1 cellular context compared by ENCODE assay signal in the genomic region with DNA sequence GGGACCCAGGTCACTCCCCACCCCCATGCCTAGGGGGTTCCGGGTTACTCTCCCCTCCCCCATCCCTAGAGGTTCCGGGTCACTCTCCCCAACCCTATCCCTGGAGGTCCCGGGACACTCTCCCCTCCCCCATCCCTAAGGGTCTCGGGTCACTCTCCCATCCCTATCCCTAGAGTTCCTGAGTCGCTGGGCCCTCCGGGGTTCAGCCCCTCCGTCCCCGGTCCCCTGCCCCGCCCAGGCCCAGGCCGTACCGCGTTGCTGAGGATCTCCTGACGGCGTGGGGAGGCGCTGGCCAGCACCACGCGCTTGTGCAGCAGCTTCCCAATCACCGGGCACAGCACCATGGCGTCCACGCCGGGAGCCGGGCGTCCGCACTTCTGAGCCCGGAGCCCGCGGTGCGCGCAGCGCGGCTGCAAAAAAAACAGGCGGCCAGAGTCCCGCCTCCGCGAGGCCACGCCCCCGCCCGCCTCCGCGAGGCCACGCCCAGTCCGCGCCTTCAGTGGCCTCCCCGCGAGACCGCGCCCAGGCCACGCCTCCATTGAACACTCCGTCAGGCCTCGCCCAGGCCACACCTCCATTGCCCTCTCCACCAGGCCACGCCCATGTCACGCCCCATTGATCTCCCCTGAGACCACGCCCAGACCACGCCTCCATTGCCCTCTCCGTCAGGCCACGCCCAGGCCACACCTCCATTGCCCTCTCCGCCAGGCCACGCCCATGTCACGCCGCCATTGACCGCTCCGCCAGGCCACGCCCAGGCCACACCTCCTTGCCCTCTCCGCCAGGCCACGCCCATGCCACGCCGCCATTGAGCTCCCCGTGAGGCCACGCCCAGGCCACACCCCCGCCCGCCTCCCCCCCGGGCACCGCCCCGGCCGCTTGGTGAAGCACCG.
TF ChIP-seq lines count a peak whose summit lies in the region.

A gene with protein sequence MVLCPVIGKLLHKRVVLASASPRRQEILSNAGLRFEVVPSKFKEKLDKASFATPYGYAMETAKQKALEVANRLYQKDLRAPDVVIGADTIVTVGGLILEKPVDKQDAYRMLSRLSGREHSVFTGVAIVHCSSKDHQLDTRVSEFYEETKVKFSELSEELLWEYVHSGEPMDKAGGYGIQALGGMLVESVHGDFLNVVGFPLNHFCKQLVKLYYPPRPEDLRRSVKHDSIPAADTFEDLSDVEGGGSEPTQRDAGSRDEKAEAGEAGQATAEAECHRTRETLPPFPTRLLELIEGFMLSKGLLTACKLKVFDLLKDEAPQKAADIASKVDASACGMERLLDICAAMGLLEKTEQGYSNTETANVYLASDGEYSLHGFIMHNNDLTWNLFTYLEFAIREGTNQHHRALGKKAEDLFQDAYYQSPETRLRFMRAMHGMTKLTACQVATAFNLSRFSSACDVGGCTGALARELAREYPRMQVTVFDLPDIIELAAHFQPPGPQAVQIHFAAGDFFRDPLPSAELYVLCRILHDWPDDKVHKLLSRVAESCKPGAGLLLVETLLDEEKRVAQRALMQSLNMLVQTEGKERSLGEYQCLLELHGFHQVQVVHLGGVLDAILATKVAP (minus strand): TSS at position 413 of the 893 bp plus-strand sequence. CDS start 69 bp downstream, at position 344.

TF ChIP-seq in HepG2, 621 proteins besides CTCF, POLR2A, EP300 and RAD21 (continued from another document and continues in another):
- TF ChIP-seq, protein P1, sequence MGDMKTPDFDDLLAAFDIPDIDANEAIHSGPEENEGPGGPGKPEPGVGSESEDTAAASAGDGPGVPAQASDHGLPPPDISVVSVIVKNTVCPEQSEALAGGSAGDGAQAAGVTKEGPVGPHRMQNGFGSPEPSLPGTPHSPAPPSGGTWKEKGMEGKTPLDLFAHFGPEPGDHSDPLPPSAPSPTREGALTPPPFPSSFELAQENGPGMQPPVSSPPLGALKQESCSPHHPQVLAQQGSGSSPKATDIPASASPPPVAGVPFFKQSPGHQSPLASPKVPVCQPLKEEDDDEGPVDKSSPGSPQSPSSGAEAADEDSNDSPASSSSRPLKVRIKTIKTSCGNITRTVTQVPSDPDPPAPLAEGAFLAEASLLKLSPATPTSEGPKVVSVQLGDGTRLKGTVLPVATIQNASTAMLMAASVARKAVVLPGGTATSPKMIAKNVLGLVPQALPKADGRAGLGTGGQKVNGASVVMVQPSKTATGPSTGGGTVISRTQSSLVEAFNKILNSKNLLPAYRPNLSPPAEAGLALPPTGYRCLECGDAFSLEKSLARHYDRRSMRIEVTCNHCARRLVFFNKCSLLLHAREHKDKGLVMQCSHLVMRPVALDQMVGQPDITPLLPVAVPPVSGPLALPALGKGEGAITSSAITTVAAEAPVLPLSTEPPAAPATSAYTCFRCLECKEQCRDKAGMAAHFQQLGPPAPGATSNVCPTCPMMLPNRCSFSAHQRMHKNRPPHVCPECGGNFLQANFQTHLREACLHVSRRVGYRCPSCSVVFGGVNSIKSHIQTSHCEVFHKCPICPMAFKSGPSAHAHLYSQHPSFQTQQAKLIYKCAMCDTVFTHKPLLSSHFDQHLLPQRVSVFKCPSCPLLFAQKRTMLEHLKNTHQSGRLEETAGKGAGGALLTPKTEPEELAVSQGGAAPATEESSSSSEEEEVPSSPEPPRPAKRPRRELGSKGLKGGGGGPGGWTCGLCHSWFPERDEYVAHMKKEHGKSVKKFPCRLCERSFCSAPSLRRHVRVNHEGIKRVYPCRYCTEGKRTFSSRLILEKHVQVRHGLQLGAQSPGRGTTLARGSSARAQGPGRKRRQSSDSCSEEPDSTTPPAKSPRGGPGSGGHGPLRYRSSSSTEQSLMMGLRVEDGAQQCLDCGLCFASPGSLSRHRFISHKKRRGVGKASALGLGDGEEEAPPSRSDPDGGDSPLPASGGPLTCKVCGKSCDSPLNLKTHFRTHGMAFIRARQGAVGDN (CRISPR knock-in tag; IDR thresholded peaks at IDR 0.05) = peak; percentile 64
- TF ChIP-seq BRD4 (CRISPR knock-in tag; IDR thresholded peaks at IDR 0.05) = 0 out of 2 replicates have a peak, but pooled peaks have one; percentile 53
- peak; percentile 68; the same call in 1 of the 2 replicates for TF ChIP-seq ZNF746 (CRISPR knock-in tag; IDR thresholded peaks at IDR 0.05)
- TF ChIP-seq CREB1 (IDR thresholded peaks at IDR 0.05) = peak; percentile 69
- TF ChIP-seq CREB1 (CRISPR knock-in tag; IDR thresholded peaks at IDR 0.05) = no peak
- TF ChIP-seq ZNF335 (CRISPR knock-in tag; IDR thresholded peaks at IDR 0.05) = no peak
- TF ChIP-seq DNMT1 (CRISPR knock-in tag; IDR thresholded peaks at IDR 0.05) = peak; percentile 80; the same call in 1 of the 2 replicates
- TF ChIP-seq, protein P2, sequence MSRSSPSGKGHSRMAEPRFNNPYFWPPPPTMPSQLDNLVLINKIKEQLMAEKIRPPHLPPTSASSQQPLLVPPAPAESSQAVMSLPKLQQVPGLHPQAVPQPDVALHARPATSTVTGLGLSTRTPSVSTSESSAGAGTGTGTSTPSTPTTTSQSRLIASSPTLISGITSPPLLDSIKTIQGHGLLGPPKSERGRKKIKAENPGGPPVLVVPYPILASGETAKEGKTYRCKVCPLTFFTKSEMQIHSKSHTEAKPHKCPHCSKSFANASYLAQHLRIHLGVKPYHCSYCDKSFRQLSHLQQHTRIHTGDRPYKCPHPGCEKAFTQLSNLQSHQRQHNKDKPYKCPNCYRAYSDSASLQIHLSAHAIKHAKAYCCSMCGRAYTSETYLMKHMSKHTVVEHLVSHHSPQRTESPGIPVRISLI (CRISPR knock-in tag; IDR thresholded peaks at IDR 0.05; ENCODE audit: borderline replicate concordance) = peak; percentile 98
- TF ChIP-seq ZSCAN30 (CRISPR knock-in tag; IDR thresholded peaks at IDR 0.05) = no peak
- 0 out of 2 replicates have a peak, but pooled peaks have one; percentile 26 for TF ChIP-seq RXRB (CRISPR knock-in tag; IDR thresholded peaks at IDR 0.05; ENCODE audit: borderline replicate concordance)
- TF ChIP-seq ARHGAP35 (CRISPR knock-in tag; IDR thresholded peaks at IDR 0.05; ENCODE audit: borderline replicate concordance) = no peak
- no peak for TF ChIP-seq NCOA2 (CRISPR knock-in tag; IDR thresholded peaks at IDR 0.05)
- 0 out of 2 replicates have a peak, but pooled peaks have one; percentile 25 for TF ChIP-seq NKX3-1 (CRISPR knock-in tag; IDR thresholded peaks at IDR 0.05)
- TF ChIP-seq SOX13 (IDR thresholded peaks at IDR 0.05) = no peak
- 0 out of 4 replicates have a peak, but pooled peaks of 1 of the 2 experiments have one; percentile 8 for TF ChIP-seq SOX13 (CRISPR knock-in tag; conservative IDR thresholded peaks at IDR 0.05 in 1 of 2, IDR thresholded peaks at IDR 0.05 in 1 of 2)
- peak; percentile 30; the same call in 1 of the 2 replicates for TF ChIP-seq THAP11 (CRISPR knock-in tag; IDR thresholded peaks at IDR 0.05)
- TF ChIP-seq MEIS2 (CRISPR knock-in tag; IDR thresholded peaks at IDR 0.05) = 0 out of 2 replicates have a peak, but pooled peaks have one; percentile 26
- no peak for TF ChIP-seq DNMT3B (CRISPR knock-in tag; conservative IDR thresholded peaks at IDR 0.05)
- peak; percentile 59; the same call in 1 of the 2 replicates for TF ChIP-seq ZNF225 (CRISPR knock-in tag; IDR thresholded peaks at IDR 0.05)
- TF ChIP-seq FOXA3 (CRISPR knock-in tag; IDR thresholded peaks at IDR 0.05) = no peak
- TF ChIP-seq MIER2 (CRISPR knock-in tag; IDR thresholded peaks at IDR 0.05) = no peak
- TF ChIP-seq REXO4 (CRISPR knock-in tag; IDR thresholded peaks at IDR 0.05; ENCODE audit: borderline replicate concordance) = 0 out of 2 replicates have a peak, but pooled peaks have one; percentile 47
- no peak for TF ChIP-seq ZNF256 (CRISPR knock-in tag; conservative IDR thresholded peaks at IDR 0.05)
- TF ChIP-seq, protein P3, sequence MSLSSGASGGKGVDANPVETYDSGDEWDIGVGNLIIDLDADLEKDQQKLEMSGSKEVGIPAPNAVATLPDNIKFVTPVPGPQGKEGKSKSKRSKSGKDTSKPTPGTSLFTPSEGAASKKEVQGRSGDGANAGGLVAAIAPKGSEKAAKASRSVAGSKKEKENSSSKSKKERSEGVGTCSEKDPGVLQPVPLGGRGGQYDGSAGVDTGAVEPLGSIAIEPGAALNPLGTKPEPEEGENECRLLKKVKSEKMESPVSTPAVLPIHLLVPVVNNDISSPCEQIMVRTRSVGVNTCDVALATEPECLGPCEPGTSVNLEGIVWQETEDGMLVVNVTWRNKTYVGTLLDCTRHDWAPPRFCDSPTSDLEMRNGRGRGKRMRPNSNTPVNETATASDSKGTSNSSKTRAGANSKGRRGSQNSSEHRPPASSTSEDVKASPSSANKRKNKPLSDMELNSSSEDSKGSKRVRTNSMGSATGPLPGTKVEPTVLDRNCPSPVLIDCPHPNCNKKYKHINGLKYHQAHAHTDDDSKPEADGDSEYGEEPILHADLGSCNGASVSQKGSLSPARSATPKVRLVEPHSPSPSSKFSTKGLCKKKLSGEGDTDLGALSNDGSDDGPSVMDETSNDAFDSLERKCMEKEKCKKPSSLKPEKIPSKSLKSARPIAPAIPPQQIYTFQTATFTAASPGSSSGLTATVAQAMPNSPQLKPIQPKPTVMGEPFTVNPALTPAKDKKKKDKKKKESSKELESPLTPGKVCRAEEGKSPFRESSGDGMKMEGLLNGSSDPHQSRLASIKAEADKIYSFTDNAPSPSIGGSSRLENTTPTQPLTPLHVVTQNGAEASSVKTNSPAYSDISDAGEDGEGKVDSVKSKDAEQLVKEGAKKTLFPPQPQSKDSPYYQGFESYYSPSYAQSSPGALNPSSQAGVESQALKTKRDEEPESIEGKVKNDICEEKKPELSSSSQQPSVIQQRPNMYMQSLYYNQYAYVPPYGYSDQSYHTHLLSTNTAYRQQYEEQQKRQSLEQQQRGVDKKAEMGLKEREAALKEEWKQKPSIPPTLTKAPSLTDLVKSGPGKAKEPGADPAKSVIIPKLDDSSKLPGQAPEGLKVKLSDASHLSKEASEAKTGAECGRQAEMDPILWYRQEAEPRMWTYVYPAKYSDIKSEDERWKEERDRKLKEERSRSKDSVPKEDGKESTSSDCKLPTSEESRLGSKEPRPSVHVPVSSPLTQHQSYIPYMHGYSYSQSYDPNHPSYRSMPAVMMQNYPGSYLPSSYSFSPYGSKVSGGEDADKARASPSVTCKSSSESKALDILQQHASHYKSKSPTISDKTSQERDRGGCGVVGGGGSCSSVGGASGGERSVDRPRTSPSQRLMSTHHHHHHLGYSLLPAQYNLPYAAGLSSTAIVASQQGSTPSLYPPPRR (CRISPR knock-in tag; IDR thresholded peaks at IDR 0.05; ENCODE audit: borderline replicate concordance) = 0 out of 2 replicates have a peak, but pooled peaks have one; percentile 28
- TF ChIP-seq ZZZ3 (CRISPR knock-in tag; IDR thresholded peaks at IDR 0.05; ENCODE audit: borderline replicate concordance) = 0 out of 2 replicates have a peak, but pooled peaks have one; percentile 34
- TF ChIP-seq, protein P4, sequence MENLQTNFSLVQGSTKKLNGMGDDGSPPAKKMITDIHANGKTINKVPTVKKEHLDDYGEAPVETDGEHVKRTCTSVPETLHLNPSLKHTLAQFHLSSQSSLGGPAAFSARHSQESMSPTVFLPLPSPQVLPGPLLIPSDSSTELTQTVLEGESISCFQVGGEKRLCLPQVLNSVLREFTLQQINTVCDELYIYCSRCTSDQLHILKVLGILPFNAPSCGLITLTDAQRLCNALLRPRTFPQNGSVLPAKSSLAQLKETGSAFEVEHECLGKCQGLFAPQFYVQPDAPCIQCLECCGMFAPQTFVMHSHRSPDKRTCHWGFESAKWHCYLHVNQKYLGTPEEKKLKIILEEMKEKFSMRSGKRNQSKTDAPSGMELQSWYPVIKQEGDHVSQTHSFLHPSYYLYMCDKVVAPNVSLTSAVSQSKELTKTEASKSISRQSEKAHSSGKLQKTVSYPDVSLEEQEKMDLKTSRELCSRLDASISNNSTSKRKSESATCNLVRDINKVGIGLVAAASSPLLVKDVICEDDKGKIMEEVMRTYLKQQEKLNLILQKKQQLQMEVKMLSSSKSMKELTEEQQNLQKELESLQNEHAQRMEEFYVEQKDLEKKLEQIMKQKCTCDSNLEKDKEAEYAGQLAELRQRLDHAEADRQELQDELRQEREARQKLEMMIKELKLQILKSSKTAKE (CRISPR knock-in tag; IDR thresholded peaks at IDR 0.05; ENCODE audit: borderline replicate concordance) = no peak
- TF ChIP-seq KDM2A (CRISPR knock-in tag; IDR thresholded peaks at IDR 0.05; ENCODE audit: borderline replicate concordance, low read depth) = peak; percentile 54; the same call in 1 of the 2 replicates
- TF ChIP-seq, protein P5, sequence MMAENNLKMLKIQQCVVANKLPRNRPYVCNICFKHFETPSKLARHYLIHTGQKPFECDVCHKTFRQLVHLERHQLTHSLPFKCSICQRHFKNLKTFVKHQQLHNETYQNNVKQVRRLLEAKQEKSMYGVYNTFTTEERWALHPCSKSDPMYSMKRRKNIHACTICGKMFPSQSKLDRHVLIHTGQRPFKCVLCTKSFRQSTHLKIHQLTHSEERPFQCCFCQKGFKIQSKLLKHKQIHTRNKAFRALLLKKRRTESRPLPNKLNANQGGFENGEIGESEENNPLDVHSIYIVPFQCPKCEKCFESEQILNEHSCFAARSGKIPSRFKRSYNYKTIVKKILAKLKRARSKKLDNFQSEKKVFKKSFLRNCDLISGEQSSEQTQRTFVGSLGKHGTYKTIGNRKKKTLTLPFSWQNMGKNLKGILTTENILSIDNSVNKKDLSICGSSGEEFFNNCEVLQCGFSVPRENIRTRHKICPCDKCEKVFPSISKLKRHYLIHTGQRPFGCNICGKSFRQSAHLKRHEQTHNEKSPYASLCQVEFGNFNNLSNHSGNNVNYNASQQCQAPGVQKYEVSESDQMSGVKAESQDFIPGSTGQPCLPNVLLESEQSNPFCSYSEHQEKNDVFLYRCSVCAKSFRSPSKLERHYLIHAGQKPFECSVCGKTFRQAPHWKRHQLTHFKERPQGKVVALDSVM (CRISPR knock-in tag; IDR thresholded peaks at IDR 0.05) = 0 out of 2 replicates have a peak, but pooled peaks have one; percentile 13
- TF ChIP-seq SRSF1 (optimal IDR thresholded peaks at IDR 0.05; ENCODE audit: low read depth, low read length) = peak; percentile 1
- TF ChIP-seq ZNF891 (CRISPR knock-in tag; IDR thresholded peaks at IDR 0.05) = peak; percentile 57; the same call in 1 of the 2 replicates
- TF ChIP-seq, protein P6, sequence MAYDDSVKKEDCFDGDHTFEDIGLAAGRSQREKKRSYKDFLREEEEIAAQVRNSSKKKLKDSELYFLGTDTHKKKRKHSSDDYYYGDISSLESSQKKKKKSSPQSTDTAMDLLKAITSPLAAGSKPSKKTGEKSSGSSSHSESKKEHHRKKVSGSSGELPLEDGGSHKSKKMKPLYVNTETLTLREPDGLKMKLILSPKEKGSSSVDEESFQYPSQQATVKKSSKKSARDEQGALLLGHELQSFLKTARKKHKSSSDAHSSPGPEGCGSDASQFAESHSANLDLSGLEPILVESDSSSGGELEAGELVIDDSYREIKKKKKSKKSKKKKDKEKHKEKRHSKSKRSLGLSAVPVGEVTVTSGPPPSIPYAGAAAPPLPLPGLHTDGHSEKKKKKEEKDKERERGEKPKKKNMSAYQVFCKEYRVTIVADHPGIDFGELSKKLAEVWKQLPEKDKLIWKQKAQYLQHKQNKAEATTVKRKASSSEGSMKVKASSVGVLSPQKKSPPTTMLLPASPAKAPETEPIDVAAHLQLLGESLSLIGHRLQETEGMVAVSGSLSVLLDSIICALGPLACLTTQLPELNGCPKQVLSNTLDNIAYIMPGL (CRISPR knock-in tag; IDR thresholded peaks at IDR 0.05; ENCODE audit: borderline replicate concordance in 1 of 2, low read depth in 1 of 2) = 0 out of 4 replicates have a peak, but pooled peaks of 1 of the 2 experiments have one; percentile 10
- peak; percentile 38; the same call in 1 of the 2 replicates for TF ChIP-seq AHR (CRISPR knock-in tag; IDR thresholded peaks at IDR 0.05)
- peak; percentile 80 for TF ChIP-seq SALL1 (CRISPR knock-in tag; IDR thresholded peaks at IDR 0.05)
